ENCODE assay signal across 9 cellular contexts in the genomic region with DNA sequence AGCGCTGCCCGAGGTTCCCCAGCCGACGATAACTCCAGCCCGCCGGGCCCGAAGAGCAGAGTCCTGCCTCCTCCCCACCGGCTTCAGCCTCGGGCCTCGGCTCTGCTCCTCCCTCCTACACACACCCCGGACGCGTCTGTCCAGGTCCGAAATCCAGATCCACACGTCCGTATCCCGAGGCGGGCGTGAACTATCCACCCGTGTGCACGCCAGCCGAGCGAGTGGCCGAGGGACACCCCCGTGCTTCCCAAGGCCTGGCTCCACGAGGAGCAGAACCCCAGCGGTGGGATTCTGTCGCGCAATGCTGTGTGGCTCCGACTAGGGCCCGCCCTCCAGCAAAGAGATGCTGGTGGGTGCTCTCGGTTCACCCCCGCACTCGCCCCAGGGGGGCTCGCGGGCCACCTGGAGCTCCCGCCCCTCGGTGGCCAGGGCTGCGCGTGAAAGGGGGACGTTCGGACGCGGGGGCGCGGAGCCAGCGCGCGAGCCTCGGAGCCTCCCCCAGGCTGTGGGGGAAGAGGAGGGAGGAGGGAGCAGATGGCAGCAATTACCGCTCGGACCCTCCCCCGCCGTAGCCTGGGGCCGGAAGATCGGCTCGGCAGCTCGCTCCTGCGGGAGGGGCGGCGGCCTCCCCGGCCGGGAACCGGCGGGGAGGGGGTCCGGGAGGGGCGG. TPM values are rescaled to one million over a fixed set of nuclear protein-coding genes. Genes with fewer than 3 reads are reported as not detected.
DNase-seq lines count a peak whose midpoint lies in the region; ATAC-seq, FAIRE-seq and TF ChIP-seq lines count a peak whose summit lies in the region.
"Had no signal": no experiment of that assay in that cellular context is flagged by ENCODE, and none has a peak within 500 bp of the region (broad histone marks: within the 10 kb centered on the region; RNA-seq: fewer than 3 reads in every experiment).

No MANE protein-coding gene starts in this region.

- H3K4me1 ChIP-seq in Peyer's patch (peaks cover 0 to 19% (median 8%) of the 10 kb centered on the region in 4 donors), heart right ventricle (peaks cover 6 to 44% (median 30%) of the 10 kb centered on the region in 9 donors), rectal smooth muscle tissue (ENCODE audit: control insufficient read depth, insufficient read depth, low read length) (no peaks in the 10 kb centered on the region)

- H3K4me1 Mint-ChIP-seq in effector memory CD8-positive, alpha-beta T cell (ENCODE audit: low read depth in 2 of 2): peaks cover 0 to 13% of the 10 kb centered on the region in 2 donors

- H3K27me3 ChIP-seq in Peyer's patch (peaks cover 0 to 17% of the 10 kb centered on the region in 2 donors), heart right ventricle (peaks cover 0 to 56% (median 27%) of the 10 kb centered on the region in 7 donors), rectal smooth muscle tissue (ENCODE audit: control insufficient read depth, insufficient read depth, low read length) (peaks cover 15% of the 10 kb centered on the region)

- H3K4me3 ChIP-seq in Peyer's patch: peak overlapping the region; percentile 21 to 46 (median 40)
- H3K4me3 ChIP-seq in heart right ventricle: peak overlapping the region; percentile 29 to 63 (median 51)
- peak overlapping the region; percentile 56 for H3K4me3 ChIP-seq in rectal smooth muscle tissue (ENCODE audit: low read length)

- H3K27me3 Mint-ChIP-seq in effector memory CD8-positive, alpha-beta T cell: peaks cover 65 to 87% of the 10 kb centered on the region in 2 donors

- no peak overlapping the region for H3K27ac Mint-ChIP-seq in effector memory CD8-positive, alpha-beta T cell

- no peaks in the 10 kb centered on the region for H3K36me3 ChIP-seq in Peyer's patch
- H3K36me3 ChIP-seq in heart right ventricle: no peaks in the 10 kb centered on the region
- H3K36me3 ChIP-seq in rectal smooth muscle tissue (ENCODE audit: control insufficient read depth, insufficient read depth, low read length): no peaks in the 10 kb centered on the region

- DNase-seq in D721Med (ENCODE audit: insufficient read length, low spot score) (peak; percentile 53), Peyer's patch (no peak), heart right ventricle (no peak)
- no peak for DNase-seq in effector memory CD8-positive, alpha-beta T cell
- DNase-seq in stimulated activated CD4-positive, alpha-beta T cell treated with anti-CD3 and anti-CD28 coated beads, Interleukin-2, amount 100 ng/mL, for 24 hours: no peak
- no peak for DNase-seq in stimulated activated CD4-positive, alpha-beta T cell treated with anti-CD3 and anti-CD28 coated beads, Interleukin-4, amount 100 ng/mL, for 4 hours
- DNase-seq: MV-4-11 had no signal

- no peak for FAIRE-seq in D721Med (lab: Jason Lieb, UNC)

- H3K27ac ChIP-seq in Peyer's patch (no peak overlapping the region), heart right ventricle (peak overlapping the region in 2 of 10 donors; percentile 43 to 47), rectal smooth muscle tissue (ENCODE audit: low read depth, low read length) (no peak overlapping the region)

- no peaks in the 10 kb centered on the region for H3K9me3 Mint-ChIP-seq in effector memory CD8-positive, alpha-beta T cell

- 4 to 5% methylated on average over 67 of the region's 67 CpGs for WGBS in heart right ventricle, 2 donors

- no peak overlapping the region for H3K9ac ChIP-seq in rectal smooth muscle tissue (ENCODE audit: low read length)

- no peaks in the 10 kb centered on the region for H3K36me3 Mint-ChIP-seq in effector memory CD8-positive, alpha-beta T cell (ENCODE audit: insufficient read depth)

- H3K4me3 Mint-ChIP-seq in effector memory CD8-positive, alpha-beta T cell: peak overlapping the region in 1 of 2 donors; percentile 43

- ATAC-seq in heart right ventricle: peak; percentile 20 to 46 (median 34)
- no peak for ATAC-seq in effector memory CD8-positive, alpha-beta T cell (replicated peaks)
- no peak for ATAC-seq in HG02870 (IDR thresholded peaks at IDR 0.05; ENCODE audit: unreplicated experiment)

- TF ChIP-seq CTCF in D721Med (IDR thresholded peaks at IDR 0.05; ENCODE audit: insufficient read depth, missing control alignments): no peak
- no peak for TF ChIP-seq CTCF in Peyer's patch (IDR thresholded peaks at IDR 0.05)
- no peak for TF ChIP-seq CTCF in heart right ventricle (IDR thresholded peaks at IDR 0.05)

- no peak for TF ChIP-seq POLR2A in Peyer's patch (IDR thresholded peaks at IDR 0.05)

- intact Hi-C loops in heart right ventricle (cut with DNase I): no loop called here

- no peaks in the 10 kb centered on the region for H3K9me3 ChIP-seq in Peyer's patch
- H3K9me3 ChIP-seq in heart right ventricle: no peaks in the 10 kb centered on the region

RNA-seq across cellular contexts. Expression of gene ANKRD33, which starts 18.9 kb away (rescaled TPM):
- total RNA-seq in Peyer's patch: not detected
- total RNA-seq in heart right ventricle: not detected
- polyA plus RNA-seq in heart right ventricle: under 1 TPM in 1 of 2 donors, not detected in 1; 0.01 TPM

RNA-seq across cellular contexts. Expression of gene FIGNL2, which starts 20.4 kb away (rescaled TPM):
- under 1 TPM in 1 of 4 donors, not detected in 3; 0.19 TPM for total RNA-seq in Peyer's patch
- total RNA-seq in heart right ventricle: under 1 TPM; 0.24 to 0.69 (median 0.41) TPM
- polyA plus RNA-seq in heart right ventricle: under 1 TPM; 0.22 TPM

RNA-seq across cellular contexts. Expression of gene ACVRL1, which starts 38.3 kb away (rescaled TPM):
- total RNA-seq in Peyer's patch (100 to 1,000 TPM in 1 of 4 donors, 10 to 100 TPM in 3; 46.4 to 169 (median 56.8) TPM), heart right ventricle (10 to 100 TPM; 16.6 to 68.0 (median 26.3) TPM)
- polyA plus RNA-seq in heart right ventricle: 10 to 100 TPM; 33.8 to 38.1 TPM

Comparison
In these comparisons a context has a peak if more than half of its experiments do, and no peak if none do; other contexts are left out.
1. ATAC-seq: peak in heart right ventricle (8 of 8); none in effector memory CD8-positive, alpha-beta T cell (single experiment) and HG02870 (single experiment).
2. Peak in every context shown above with its lines, with median percentiles within 50 percentile points of each other: H3K4me3 ChIP-seq.